ENCODE assay signal across 8 cellular contexts in genomic region chr19:42396248-42396541, GRCh38. TPM values are rescaled to one million over a fixed set of nuclear protein-coding genes. Genes with fewer than 3 reads are reported as not detected.
DNase-seq lines count a peak whose midpoint lies in the region; ATAC-seq, FAIRE-seq and TF ChIP-seq lines count a peak whose summit lies in the region.

No MANE protein-coding gene starts in this region.

- H3K9ac ChIP-seq in rectal smooth muscle tissue (ENCODE audit: low read length) (no peak overlapping the region), kidney (ENCODE audit: low read length in 2 of 2) (peak overlapping the region in 1 of 2 donors; percentile 76)

- 23 to 34% methylated on average over 3 of the region's 3 CpGs for WGBS in lower leg skin, 2 donors

- H3K4me1 Mint-ChIP-seq in HFFc6 (ENCODE audit: low read depth): peaks cover 47% of the 10 kb centered on the region
- H3K4me1 Mint-ChIP-seq in T-cell: peaks cover 31 to 41% (median 39%) of the 10 kb centered on the region in 3 donors

- H3K27me3 ChIP-seq in BE2C (0 out of 2 replicates have a peak, but pooled peaks cover 3% of the 10 kb centered on the region), foreskin keratinocyte (peaks cover 4% of the 10 kb centered on the region), rectal smooth muscle tissue (ENCODE audit: control insufficient read depth, insufficient read depth, low read length) (peaks cover 3% of the 10 kb centered on the region)

- intact Hi-C loops in kidney (cut with DNase I): no loop called here
- intact Hi-C loops in lower leg skin (cut with DNase I; ENCODE audit: low total_unique reads): no loop called here

- H3K4me3 ChIP-seq in BE2C (ENCODE audit: low read depth, low read length): peak overlapping the region; percentile 79
- H3K4me3 ChIP-seq in rectal smooth muscle tissue (ENCODE audit: low read length): peak overlapping the region; percentile 82
- H3K4me3 ChIP-seq in kidney (ENCODE audit: low read length in 2 of 2): peak overlapping the region in 1 of 2 donors; percentile 77
- H3K4me3 ChIP-seq in lower leg skin (ENCODE audit: low read depth, poor library complexity, severe bottlenecking): no peak overlapping the region

- POLR2A ChIA-PET in T-cell (lab: Charles Lee): no interaction called here

- H3K27ac Mint-ChIP-seq in HFFc6: peak overlapping the region; percentile 98
- peak overlapping the region; percentile 90 to 92 for H3K27ac Mint-ChIP-seq in T-cell

- H3K9me3 Mint-ChIP-seq in HFFc6 (no peaks in the 10 kb centered on the region), T-cell (no peaks in the 10 kb centered on the region)

- TF ChIP-seq POLR2A in lower leg skin (IDR thresholded peaks at IDR 0.05): no peak

- TF ChIP-seq CTCF in BE2C (IDR thresholded peaks at IDR 0.05; ENCODE audit: low read depth, low read length) (no peak), HFFc6 (IDR thresholded peaks at IDR 0.05) (no peak), foreskin keratinocyte (conservative IDR thresholded peaks at IDR 0.05) (no peak), kidney (IDR thresholded peaks at IDR 0.05; ENCODE audit: borderline replicate concordance, extremely low read depth, insufficient read depth) (no peak), lower leg skin (IDR thresholded peaks at IDR 0.05) (no peak)

- H3K4me1 ChIP-seq in BE2C (peaks cover 6% of the 10 kb centered on the region), foreskin keratinocyte (no peaks in the 10 kb centered on the region), rectal smooth muscle tissue (ENCODE audit: control insufficient read depth, insufficient read depth, low read length) (peaks cover 10% of the 10 kb centered on the region), kidney (ENCODE audit: control insufficient read depth in 1 of 2, insufficient read depth in 1 of 2, low read depth in 1 of 2, low read length in 2 of 2) (peaks cover 0 to 12% of the 10 kb centered on the region in 2 donors)

- ATAC-seq in T-cell (replicated peaks in 1 of 4): no peak
- ATAC-seq in foreskin keratinocyte: no peak
- ATAC-seq in HG02798 (IDR thresholded peaks at IDR 0.05; ENCODE audit: poor library complexity, unreplicated experiment): no peak

- no peaks in the 10 kb centered on the region for H3K36me3 ChIP-seq in BE2C
- H3K36me3 ChIP-seq in rectal smooth muscle tissue (ENCODE audit: control insufficient read depth, insufficient read depth, low read length): no peaks in the 10 kb centered on the region
- no peaks in the 10 kb centered on the region for H3K36me3 ChIP-seq in kidney (ENCODE audit: control insufficient read depth in 1 of 2, insufficient read depth in 2 of 2, low read length in 2 of 2)

- no peak for FAIRE-seq in kidney (lab: Jason Lieb, UNC)

- CTCF ChIA-PET in T-cell (lab: Charles Lee): interaction anchor here in 1 of 2 donors (1.1 to 1.2 kb wide), 2 partner anchors 27 to 42 kb away, joined by 3 to 5 read pairs; no protein-coding TSS in a partner anchor

- H3K27ac ChIP-seq in foreskin keratinocyte (peak overlapping the region; percentile 95), rectal smooth muscle tissue (ENCODE audit: low read depth, low read length) (peak overlapping the region; percentile 88), kidney (ENCODE audit: low read depth in 2 of 2, low read length in 2 of 2) (no peak overlapping the region)

- H3K27me3 Mint-ChIP-seq in HFFc6 (ENCODE audit: insufficient read depth) (peaks cover 2% of the 10 kb centered on the region; the same call in 1 of the 2 replicates), T-cell (peaks cover 5 to 6% of the 10 kb centered on the region in 2 donors)

- H3K9me3 ChIP-seq in BE2C (no peaks in the 10 kb centered on the region), kidney (ENCODE audit: control insufficient read depth in 1 of 2, low read length in 2 of 2) (no peaks in the 10 kb centered on the region)

- DNase-seq in BE2C (no peak), HFFc6 (no peak), T-cell (no peak), foreskin keratinocyte (no peak), kidney (no peak), lower leg skin (ENCODE audit: low spot score in 2 of 2) (no peak)

- H3K36me3 Mint-ChIP-seq in HFFc6 (ENCODE audit: low read depth) (peaks cover 5% of the 10 kb centered on the region; the same call in 1 of the 2 replicates), T-cell (no peaks in the 10 kb centered on the region)

- H3K4me3 Mint-ChIP-seq in HFFc6: peak overlapping the region; percentile 91
- peak overlapping the region; percentile 87 to 93 (median 88) for H3K4me3 Mint-ChIP-seq in T-cell

RNA-seq across cellular contexts. Expression of gene CNFN, which starts 6.1 kb away (rescaled TPM):
- 1.5 TPM for polyA plus RNA-seq in BE2C (2012; ENCODE audit: insufficient read depth, insufficient read length, low read depth)
- total RNA-seq in HFFc6 (2021; fragmentation: NEBNext Ultra II Directional; extraction: Animal tissue kit (Norgen Biotek cat#: 25700)): under 1 TPM; 0.48 to 0.80 (median 0.68) TPM
- total RNA-seq in T-cell (1 to 10 TPM in 1 of 5 donors, not detected in 4; 1.1 TPM), foreskin keratinocyte (5.4 and 6.7 TPM in 2 replicates), kidney (2.2 TPM), lower leg skin (100 to 1,000 TPM; 359 to 606 (median 493) TPM)
- polyA plus RNA-seq in foreskin keratinocyte (12.0 and 14.7 TPM in 2 replicates), kidney (ENCODE audit: insufficient read depth, low read depth, low replicate concordance) (4.9 TPM)

RNA-seq across cellular contexts. Expression of gene LIPE, which starts 31.0 kb away (rescaled TPM):
- polyA plus RNA-seq in BE2C (2012; ENCODE audit: insufficient read depth, insufficient read length, low read depth): 14.8 TPM
- total RNA-seq in HFFc6 (2021; fragmentation: NEBNext Ultra II Directional; extraction: Animal tissue kit (Norgen Biotek cat#: 25700)): 1 to 10 TPM; 4.7 to 9.2 (median 7.1) TPM
- total RNA-seq in T-cell (10 to 100 TPM; 16.2 to 44.4 (median 34.8) TPM), foreskin keratinocyte (23.9 and 27.0 TPM in 2 replicates), kidney (8.9 TPM), lower leg skin (10 to 100 TPM; 20.9 to 96.9 (median 55.9) TPM)
- polyA plus RNA-seq in foreskin keratinocyte (24.2 and 27.7 TPM in 2 replicates), kidney (ENCODE audit: insufficient read depth, low read depth, low replicate concordance) (9.9 TPM)

RNA-seq across cellular contexts. Expression of gene CXCL17, which starts 46.6 kb away (rescaled TPM):
- polyA plus RNA-seq in BE2C (2012; ENCODE audit: insufficient read depth, insufficient read length, low read depth): not detected
- not detected for total RNA-seq in HFFc6 (2021; fragmentation: NEBNext Ultra II Directional; extraction: Animal tissue kit (Norgen Biotek cat#: 25700))
- total RNA-seq in T-cell: not detected
- total RNA-seq in foreskin keratinocyte: not detected in 2 replicates
- not detected in 2 replicates for polyA plus RNA-seq in foreskin keratinocyte
- not detected for total RNA-seq in kidney
- not detected for polyA plus RNA-seq in kidney (ENCODE audit: insufficient read depth, low read depth, low replicate concordance)
- under 1 TPM in 1 of 4 donors, not detected in 3; 0.69 TPM for total RNA-seq in lower leg skin

Comparison
In these comparisons a context has a peak if more than half of its experiments do, and no peak if none do; other contexts are left out.
1. H3K27ac ChIP-seq: peak in foreskin keratinocyte (single experiment) and rectal smooth muscle tissue (single experiment); none in kidney (0 of 2).
2. RNA of gene CNFN, which starts 6.1 kb away (total RNA-seq): 359 to 606 TPM in lower leg skin; 5.4 to 6.7 TPM in foreskin keratinocyte, 2.2 TPM in kidney (single experiment), 0.48 to 0.80 TPM in HFFc6 and 1.1 TPM in T-cell; every median in the first group is over 10 times any median in the second.